ENCODE assay signal across 8 cellular contexts in the genomic region with DNA sequence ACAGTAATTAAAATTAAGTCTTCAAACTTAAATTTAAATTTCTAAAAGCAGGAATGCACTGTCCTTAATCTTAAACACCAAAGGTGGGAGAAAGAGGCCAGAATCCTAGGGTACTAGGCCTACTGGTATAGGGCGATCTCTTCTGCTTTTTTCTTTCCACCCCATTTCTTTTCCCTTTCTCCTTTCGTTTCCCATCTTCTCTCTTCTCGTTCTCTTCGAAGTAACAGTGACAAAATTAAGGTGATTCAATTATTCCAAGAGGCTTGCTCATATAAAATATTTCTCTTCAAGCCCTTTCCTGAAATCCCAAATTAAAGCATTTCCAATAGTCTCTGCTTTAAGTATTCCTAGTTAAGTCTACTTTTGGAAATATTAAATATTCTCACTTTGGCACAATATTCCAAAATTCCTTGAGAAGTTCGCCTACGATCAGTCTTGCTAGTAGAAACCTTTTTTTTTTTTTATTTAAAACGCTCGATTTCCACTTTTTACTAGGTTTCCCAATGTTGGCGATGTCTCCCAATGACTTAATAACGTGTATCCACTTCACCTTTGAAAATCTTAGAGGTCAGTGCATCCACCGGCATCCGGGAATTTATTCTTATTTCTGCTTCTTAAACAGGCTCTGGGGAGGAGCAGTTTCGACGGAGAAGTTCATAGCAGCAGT. TPM values are rescaled to one million over a fixed set of nuclear protein-coding genes. Genes with fewer than 3 reads are reported as not detected.
A peak's percentile ranks its signal among the peaks of the same experiment; 100 is the strongest.
DNase-seq lines count a peak whose midpoint lies in the region; ATAC-seq and TF ChIP-seq lines count a peak whose summit lies in the region.

No MANE protein-coding gene starts in this region.

- TF ChIP-seq CTCF in Calu3 (IDR thresholded peaks at IDR 0.05; ENCODE audit: unreplicated experiment), result no peak
- no peak for TF ChIP-seq CTCF in OCI-LY1 (IDR thresholded peaks at IDR 0.05; ENCODE audit: low read length)
- TF ChIP-seq CTCF in endothelial cell (IDR thresholded peaks at IDR 0.05; ENCODE audit: unreplicated experiment), result no peak
- no peak for TF ChIP-seq CTCF in osteocyte (IDR thresholded peaks at IDR 0.05)

- H2AFZ ChIP-seq in OCI-LY1 (ENCODE audit: low read length), result 0 out of 2 replicates have a peak overlapping the region, but pooled peaks have one; percentile 69

- peak overlapping the region; percentile 66 for H3K9ac ChIP-seq in OCI-LY1 (ENCODE audit: low read length)

- no peaks in the 10 kb centered on the region for H3K9me3 ChIP-seq in OCI-LY1 (ENCODE audit: low read length)

- no peaks in the 10 kb centered on the region for H3F3A ChIP-seq in OCI-LY1 (ENCODE audit: insufficient read depth, low read length)

- intact Hi-C loops in Calu3 (cut with micrococcal nuclease; ENCODE audit: unreplicated experiment), result loop anchor here (5.0 to 10.0 kb wide), 2 partner anchors 189 to 457 kb away; no protein-coding TSS in a partner anchor

- peaks cover 33% of the 10 kb centered on the region for H3K79me2 ChIP-seq in OCI-LY1 (ENCODE audit: insufficient read depth, low read length)

- TSS peak; percentile 97 for BruUV-seq in Calu3 (replicated peaks; lab: Mats Ljungman, UMichigan)

- peak overlapping the region; percentile 90 for H3K27ac Mint-ChIP-seq in Calu3 (ENCODE audit: unreplicated experiment)
- H3K27ac Mint-ChIP-seq in endothelial cell (ENCODE audit: unreplicated experiment), result peak overlapping the region; percentile 95
- H3K27ac Mint-ChIP-seq in osteocyte (ENCODE audit: unreplicated experiment), result peak overlapping the region; percentile 95

- peak overlapping the region; percentile 58 for H3K4me3 ChIP-seq in OCI-LY1 (ENCODE audit: low read depth, low read length, poor library complexity, severe bottlenecking)

- peak overlapping the region; percentile 92 for H3K4me3 Mint-ChIP-seq in Calu3 (ENCODE audit: low read depth, unreplicated experiment)
- H3K4me3 Mint-ChIP-seq in endothelial cell (ENCODE audit: unreplicated experiment), result peak overlapping the region; percentile 98
- peak overlapping the region; percentile 91 for H3K4me3 Mint-ChIP-seq in osteocyte (ENCODE audit: unreplicated experiment)

- no peaks in the 10 kb centered on the region for H3K9me3 Mint-ChIP-seq in Calu3 (ENCODE audit: low read depth, unreplicated experiment)
- H3K9me3 Mint-ChIP-seq in endothelial cell (ENCODE audit: unreplicated experiment), result no peaks in the 10 kb centered on the region
- no peaks in the 10 kb centered on the region for H3K9me3 Mint-ChIP-seq in osteocyte (ENCODE audit: unreplicated experiment)

- peaks cover 40% of the 10 kb centered on the region for H3K36me3 Mint-ChIP-seq in Calu3 (ENCODE audit: insufficient read depth, unreplicated experiment)
- H3K36me3 Mint-ChIP-seq in endothelial cell (ENCODE audit: low read depth, unreplicated experiment), result peaks cover 8% of the 10 kb centered on the region
- H3K36me3 Mint-ChIP-seq in osteocyte (ENCODE audit: unreplicated experiment), result no peaks in the 10 kb centered on the region

- H3K4me1 ChIP-seq in OCI-LY1 (ENCODE audit: insufficient read depth, low read length, severe bottlenecking), result peaks cover 41% of the 10 kb centered on the region

- no peaks in the 10 kb centered on the region for H3K27me3 ChIP-seq in OCI-LY1 (ENCODE audit: insufficient read depth, low read length)

- ATAC-seq in GM18519 (IDR thresholded peaks at IDR 0.05; ENCODE audit: low FRiP score, unreplicated experiment), result no peak
- ATAC-seq in GM19463 (IDR thresholded peaks at IDR 0.05; ENCODE audit: unreplicated experiment), result no peak

- CTCF ChIA-PET in Calu3 (lab: Charles Lee), result no interaction called here

- no peaks in the 10 kb centered on the region for H4K20me1 ChIP-seq in OCI-LY1 (ENCODE audit: insufficient read depth, low read length)

- H3K4me2 ChIP-seq in OCI-LY1 (ENCODE audit: low read length), result peak overlapping the region; percentile 60

- H3K27me3 Mint-ChIP-seq in Calu3 (ENCODE audit: unreplicated experiment) (no peaks in the 10 kb centered on the region), endothelial cell (ENCODE audit: unreplicated experiment) (peaks cover 11% of the 10 kb centered on the region), osteocyte (ENCODE audit: unreplicated experiment) (peaks cover 3% of the 10 kb centered on the region)

- H3K4me1 Mint-ChIP-seq in Calu3 (ENCODE audit: low read depth, unreplicated experiment), result peaks cover 18% of the 10 kb centered on the region
- H3K4me1 Mint-ChIP-seq in endothelial cell (ENCODE audit: unreplicated experiment), result peaks cover 28% of the 10 kb centered on the region
- H3K4me1 Mint-ChIP-seq in osteocyte (ENCODE audit: unreplicated experiment), result peaks cover 36% of the 10 kb centered on the region

- no peak for DNase-seq in Calu3
- DNase-seq in endothelial cell (ENCODE audit: low spot score), result no peak
- no peak for DNase-seq in osteocyte (ENCODE audit: extremely low spot score, unreplicated experiment)
- DNase-seq in hypothalamus (lab: John Stamatoyannopoulos, UW), result no peak
- DNase-seq in COLO668 (lab: John Stamatoyannopoulos, UW; ENCODE audit: unreplicated experiment), result no peak

- H3K9me2 ChIP-seq in OCI-LY1 (ENCODE audit: low read depth, low read length), result no peaks in the 10 kb centered on the region

- peak overlapping the region; percentile 79 for H3K27ac ChIP-seq in OCI-LY1 (ENCODE audit: low read depth, low read length, poor library complexity, severe bottlenecking)

- no peaks in the 10 kb centered on the region for H3K36me3 ChIP-seq in OCI-LY1 (ENCODE audit: insufficient read depth, low read length)

RNA-seq across cellular contexts. Expression of gene LCOR, which starts 0.8 kb away (rescaled TPM):
- total RNA-seq in Calu3 (2022), result 50.1 and 52.8 TPM in 2 replicates
- 36.6 TPM for total RNA-seq in endothelial cell (ENCODE audit: unreplicated experiment)
- total RNA-seq in osteocyte, result 22.6 and 26.8 TPM in 2 replicates
